ENCODE assay signal across 2 cellular contexts in genomic region chr12:113835913-113836312, GRCh38.
TF ChIP-seq lines count a peak whose summit lies in the region.

No MANE protein-coding gene starts in this region.

TF ChIP-seq in H1, 55 proteins besides CTCF, POLR2A, EP300 and RAD21 (continued from another document):
- TF ChIP-seq CHD7 (IDR thresholded peaks at IDR 0.05; ENCODE audit: insufficient replicate concordance, low read length), result no peak
- TF ChIP-seq ZNF274 (IDR thresholded peaks at IDR 0.05; ENCODE audit: borderline replicate concordance, extremely low read depth, low read length), result no peak
- no peak for TF ChIP-seq CHD2 (IDR thresholded peaks at IDR 0.05; ENCODE audit: low read length)
- TF ChIP-seq CREB1 (IDR thresholded peaks at IDR 0.05), result no peak
- TF ChIP-seq YY1 (IDR thresholded peaks at IDR 0.05; ENCODE audit: low read depth, low read length), result no peak
- no peak for TF ChIP-seq SIX5 (IDR thresholded peaks at IDR 0.05; ENCODE audit: low read depth, low read length)
- no peak for TF ChIP-seq SUZ12 (IDR thresholded peaks at IDR 0.05; ENCODE audit: low read length)
- no peak for TF ChIP-seq NANOG (IDR thresholded peaks at IDR 0.05; ENCODE audit: insufficient read depth, low read depth, low read length, poor library complexity, severe bottlenecking)
- TF ChIP-seq SRF (IDR thresholded peaks at IDR 0.05; ENCODE audit: low read depth, low read length), result no peak
- no peak for TF ChIP-seq KDM1A (IDR thresholded peaks at IDR 0.05; ENCODE audit: borderline replicate concordance, low read length)
- TF ChIP-seq POU5F1 (IDR thresholded peaks at IDR 0.05; ENCODE audit: low read depth, low read length), result no peak
- TF ChIP-seq E2F6 (IDR thresholded peaks at IDR 0.05), result no peak
- no peak for TF ChIP-seq ATF2 (IDR thresholded peaks at IDR 0.05; ENCODE audit: low read length)

TF ChIP-seq in neural cell, 6 proteins besides CTCF, POLR2A, EP300 and RAD21 (continued from another document):
- no peak for TF ChIP-seq REST (IDR thresholded peaks at IDR 0.05; ENCODE audit: borderline replicate concordance)
- TF ChIP-seq POLR2AphosphoS5 (IDR thresholded peaks at IDR 0.05), result no peak
- TF ChIP-seq EZH2 (IDR thresholded peaks at IDR 0.05; ENCODE audit: borderline replicate concordance, insufficient read depth, low read length, poor library complexity, severe bottlenecking), result no peak
- peak; percentile 29 for TF ChIP-seq SMC3 (conservative IDR thresholded peaks at IDR 0.05; ENCODE audit: poor library complexity)
TF ChIP-seq in neural cell: peak in this region for 1.
